Comparison of ENCODE assay signal across 8 cellular contexts in genomic region chr19:35628565-35629331, GRCh38. TPM values are rescaled to one million over a fixed set of nuclear protein-coding genes. Genes with fewer than 3 reads are reported as not detected.
DNase-seq lines count a peak whose midpoint lies in the region; ATAC-seq and TF ChIP-seq lines count a peak whose summit lies in the region.

Gene RBM42 (plus strand): TSS chr19:35629036. CDS start chr19:35629154, 118 bp downstream.

- ATAC-seq in GM19324 (IDR thresholded peaks at IDR 0.05; ENCODE audit: low FRiP score, unreplicated experiment) (peak; percentile 95), HG03469 (IDR thresholded peaks at IDR 0.05; ENCODE audit: unreplicated experiment) (peak; percentile 88)

- intact Hi-C loops in activated CD4-positive, alpha-beta T cell treated with anti-CD3 and anti-CD28 coated beads, Interleukin-2, amount 10 ng/mL, durations not matched to agents 24 days and 14 days (cut with micrococcal nuclease), result loop anchor here (1.0 to 5.0 kb wide), 4 partner anchors 16 to 84 kb away; partner anchors contain the start of genes HAUS5 and TMEM147
- intact Hi-C loops in colonic mucosa (cut with DNase I), result no loop called here

- H3K4me3 Mint-ChIP-seq in activated CD4-positive, alpha-beta T cell treated with anti-CD3 and anti-CD28 coated beads, Interleukin-2, amount 10 ng/mL, durations not matched to agents 24 days and 14 days, result peak within 1 kb of the TSS; percentile 99

- CTCF ChIA-PET in BJ (lab: Yijun Ruan, JAX), result no interaction called here

- H3K4me3 ChIP-seq in BJ (ENCODE audit: low read depth, low read length) (peak within 1 kb of the TSS; percentile 65), colonic mucosa (peak within 1 kb of the TSS; percentile 98)

- H3K27me3 Mint-ChIP-seq in activated CD4-positive, alpha-beta T cell treated with anti-CD3 and anti-CD28 coated beads, Interleukin-2, amount 10 ng/mL, durations not matched to agents 24 days and 14 days, result peaks cover 2% of the 10 kb centered on the region

- peak within 1 kb of the TSS; percentile 100 for H3K27ac Mint-ChIP-seq in activated CD4-positive, alpha-beta T cell treated with anti-CD3 and anti-CD28 coated beads, Interleukin-2, amount 10 ng/mL, durations not matched to agents 24 days and 14 days

- peak within 1 kb of the TSS; percentile 94 to 97 for H3K9ac ChIP-seq in colonic mucosa (ENCODE audit: low read depth in 2 of 2, low read length in 2 of 2)

- H3K36me3 ChIP-seq in BJ (ENCODE audit: control insufficient read depth, insufficient read depth, low read length) (peaks cover 25% of the 10 kb centered on the region), colonic mucosa (no peaks in the 10 kb centered on the region)

- H3K36me3 Mint-ChIP-seq in activated CD4-positive, alpha-beta T cell treated with anti-CD3 and anti-CD28 coated beads, Interleukin-2, amount 10 ng/mL, durations not matched to agents 24 days and 14 days (ENCODE audit: low read depth), result peaks cover 33% of the 10 kb centered on the region

- POLR2A ChIA-PET in BJ (lab: Charles Lee), result interaction anchor here (0.6 kb wide), 1 partner anchor 69 kb away, joined by 4 read pairs; no protein-coding TSS in a partner anchor

- peak within 1 kb of the TSS; percentile 93 for H3K27ac ChIP-seq in colonic mucosa
- peak within 1 kb of the TSS; percentile 79 for H3K27ac ChIP-seq in layer of hippocampus (ENCODE audit: low read depth, low read length)

- H3K9me3 Mint-ChIP-seq in activated CD4-positive, alpha-beta T cell treated with anti-CD3 and anti-CD28 coated beads, Interleukin-2, amount 10 ng/mL, durations not matched to agents 24 days and 14 days, result no peaks in the 10 kb centered on the region

- DNase-seq in BJ (ENCODE audit: low read depth), result peak; percentile 94
- DNase-seq in NCI-H526 treated with DMSO at 0.1 percent for 48 hours (lab: John Stamatoyannopoulos, UW), result peak; percentile 97
- DNase-seq in activated CD4-positive, alpha-beta T cell treated with anti-CD3 and anti-CD28 coated beads, Interleukin-2, amount 10 ng/mL, durations not matched to agents 24 days and 14 days, result peak; percentile 99
- peak; percentile 97 for DNase-seq in colonic mucosa
- peak; percentile 93 to 94 for DNase-seq in stimulated activated CD4-positive, alpha-beta T cell treated with anti-CD3 and anti-CD28 coated beads, Interleukin-1b, Interleukin-23, amount 100 ng/mL, for 4 hours (ENCODE audit: low read depth in 2 of 2)

- H3K4me1 Mint-ChIP-seq in activated CD4-positive, alpha-beta T cell treated with anti-CD3 and anti-CD28 coated beads, Interleukin-2, amount 10 ng/mL, durations not matched to agents 24 days and 14 days, result peaks cover 23% of the 10 kb centered on the region

- H3K27me3 ChIP-seq in BJ (ENCODE audit: control insufficient read depth, insufficient read depth, low read length), result no peaks in the 10 kb centered on the region
- H3K27me3 ChIP-seq in colonic mucosa, result no peaks in the 10 kb centered on the region
- H3K27me3 ChIP-seq in layer of hippocampus (ENCODE audit: control insufficient read depth, insufficient read depth, low read length), result no peaks in the 10 kb centered on the region

- no peaks in the 10 kb centered on the region for H3K9me3 ChIP-seq in colonic mucosa

- no peak for TF ChIP-seq CTCF in BJ (IDR thresholded peaks at IDR 0.05; ENCODE audit: insufficient read depth, low read depth, low read length)
- TF ChIP-seq CTCF in colonic mucosa (IDR thresholded peaks at IDR 0.05), result no peak

- H3K4me1 ChIP-seq in colonic mucosa, result peaks cover 6% of the 10 kb centered on the region

RNA-seq across cellular contexts. Expression of gene RBM42, which starts in this region (rescaled TPM):
- polyA plus RNA-seq in BJ (2011; rRNA removed), result 36.8 and 52.6 TPM in 2 replicates
- polyA minus RNA-seq in BJ (2011; rRNA and poly(A)+ RNA removed), result 18.5 and 20.4 TPM in 2 replicates
- total RNA-seq in activated CD4-positive, alpha-beta T cell treated with anti-CD3 and anti-CD28 coated beads, Interleukin-2, amount 10 ng/mL, durations not matched to agents 24 days and 14 days, result 114 and 115 TPM in 2 replicates
- 100 to 1,000 TPM in 1 of 2 donors, 10 to 100 TPM in 1; 73.5 to 117 TPM for total RNA-seq in colonic mucosa

Comparison
In these comparisons a context has a peak if more than half of its experiments do, and no peak if none do; other contexts are left out.
1. Peak in every context shown above with its lines: DNase-seq, ATAC-seq, H3K4me3 ChIP-seq and H3K27ac ChIP-seq.